ENCODE assay signal across 14 cellular contexts in genomic region chr9:121720992-121721350, GRCh38.
DNase-seq lines count a peak whose midpoint lies in the region; ATAC-seq, FAIRE-seq and TF ChIP-seq lines count a peak whose summit lies in the region.
"Had no signal": no experiment of that assay in that cellular context is flagged by ENCODE, and none has a peak within 500 bp of the region (broad histone marks: within the 10 kb centered on the region; RNA-seq: fewer than 3 reads in every experiment).

No MANE protein-coding gene starts in this region.

- H4K20me1 ChIP-seq in OCI-LY7 (ENCODE audit: insufficient read depth, low read length), result no peaks in the 10 kb centered on the region

- H3K79me2 ChIP-seq in OCI-LY7 (ENCODE audit: insufficient read depth, low read depth, low read length), result no peaks in the 10 kb centered on the region

- ATAC-seq in pancreas, result peak in 3 of 4 donors; percentile 8 to 26 (median 25)
- no peak for ATAC-seq in HG03469 (IDR thresholded peaks at IDR 0.05; ENCODE audit: unreplicated experiment)
- ATAC-seq in naive thymus-derived CD8-positive, alpha-beta T cell, result no peak
- ATAC-seq: activated CD8-positive, alpha-beta T cell treated with anti-CD3 and anti-CD28 coated beads for 36 hours; natural killer cell treated with Interleukin-12 subunit alpha and Interleukin-12 subunit beta and Interleukin-15 and Interleukin-18, amount 100 ng/mL, for 72 hours had no signal

- no peak overlapping the region for H2AFZ ChIP-seq in OCI-LY7 (ENCODE audit: low read length)

- H3K27ac ChIP-seq in OCI-LY7 (ENCODE audit: low read depth, low read length, poor library complexity, severe bottlenecking) (no peak overlapping the region), pancreas (peak overlapping the region; percentile 52 to 84 (median 73))
- H3K27ac ChIP-seq: SJSA1 had no signal

- no peaks in the 10 kb centered on the region for H3K36me3 Mint-ChIP-seq in naive thymus-derived CD8-positive, alpha-beta T cell
- H3K36me3 Mint-ChIP-seq: natural killer cell treated with Interleukin-12 subunit alpha and Interleukin-12 subunit beta and Interleukin-15 and Interleukin-18, amount 100 ng/mL, for 72 hours had no signal

- H3K9me2 ChIP-seq in OCI-LY7 (ENCODE audit: insufficient read depth, low read length), result no peaks in the 10 kb centered on the region

- no peak for FAIRE-seq in pancreas (lab: Jason Lieb, UNC)
- FAIRE-seq: H54 had no signal

- H3K4me1 Mint-ChIP-seq in naive thymus-derived CD8-positive, alpha-beta T cell, result peaks cover 0 to 2% (median 0%) of the 10 kb centered on the region in 4 donors

- POLR2A ChIA-PET in OCI-LY7 (lab: Charles Lee), result no interaction called here
- POLR2A ChIA-PET in naive thymus-derived CD8-positive, alpha-beta T cell (lab: Charles Lee), result no interaction called here

- CTCF ChIA-PET in OCI-LY7 (lab: Charles Lee; ENCODE audit: unreplicated experiment), result no interaction called here

- no peak overlapping the region for H3K4me2 ChIP-seq in OCI-LY7 (ENCODE audit: low read length)

- H3K27me3 ChIP-seq in pancreas, result no peaks in the 10 kb centered on the region
- H3K27me3 ChIP-seq: SJSA1 had no signal

- H3K9me3 ChIP-seq in OCI-LY7 (ENCODE audit: low read length) (no peaks in the 10 kb centered on the region), pancreas (no peaks in the 10 kb centered on the region)
- H3K9me3 ChIP-seq: SJSA1 had no signal

- 38 to 69% methylated on average over 2 of the region's 2 CpGs for WGBS in pancreas, 2 donors

- peaks cover 0 to 7% (median 0%) of the 10 kb centered on the region in 5 donors for H3K27me3 Mint-ChIP-seq in naive thymus-derived CD8-positive, alpha-beta T cell
- H3K27me3 Mint-ChIP-seq: activated CD8-positive, alpha-beta T cell treated with anti-CD3 and anti-CD28 coated beads for 36 hours had no signal

- no peaks in the 10 kb centered on the region for H3K36me3 ChIP-seq in OCI-LY7 (ENCODE audit: insufficient read depth, low read length)
- no peaks in the 10 kb centered on the region for H3K36me3 ChIP-seq in pancreas
- H3K36me3 ChIP-seq: SJSA1 had no signal

- no TSS peak for BruUV-seq in OCI-LY7 (replicated peaks; lab: Mats Ljungman, UMichigan)

- no peak overlapping the region for H3K4me3 ChIP-seq in OCI-LY7 (ENCODE audit: low read depth, low read length, poor library complexity, severe bottlenecking)
- no peak overlapping the region for H3K4me3 ChIP-seq in epithelial cell of esophagus (ENCODE audit: low read length)
- H3K4me3 ChIP-seq in pancreas, result no peak overlapping the region
- H3K4me3 ChIP-seq: SJSA1 had no signal

- H3K4me1 ChIP-seq in OCI-LY7 (ENCODE audit: insufficient read depth, low read length, poor library complexity, severe bottlenecking), result peaks cover 17% of the 10 kb centered on the region
- H3K4me1 ChIP-seq in pancreas, result peaks cover 7 to 29% (median 25%) of the 10 kb centered on the region in 3 donors
- H3K4me1 ChIP-seq: SJSA1 had no signal

- no peaks in the 10 kb centered on the region for H3K9me3 Mint-ChIP-seq in naive thymus-derived CD8-positive, alpha-beta T cell
- H3K9me3 Mint-ChIP-seq: activated CD8-positive, alpha-beta T cell treated with anti-CD3 and anti-CD28 coated beads for 36 hours; natural killer cell treated with Interleukin-12 subunit alpha and Interleukin-12 subunit beta and Interleukin-15 and Interleukin-18, amount 100 ng/mL, for 72 hours had no signal

- intact Hi-C loops in OCI-LY7 (cut with micrococcal nuclease; ENCODE audit: unreplicated experiment), result no loop called here
- intact Hi-C loops in pancreas (cut with DNase I), result no loop called here

- peak overlapping the region in 1 of 10 donors; percentile 46 for H3K27ac Mint-ChIP-seq in naive thymus-derived CD8-positive, alpha-beta T cell
- H3K27ac Mint-ChIP-seq: activated CD8-positive, alpha-beta T cell treated with anti-CD3 and anti-CD28 coated beads for 36 hours; natural killer cell treated with Interleukin-12 subunit alpha and Interleukin-12 subunit beta and Interleukin-15 and Interleukin-18, amount 100 ng/mL, for 72 hours had no signal

- no peak overlapping the region for H3K4me3 Mint-ChIP-seq in naive thymus-derived CD8-positive, alpha-beta T cell
- H3K4me3 Mint-ChIP-seq: activated CD8-positive, alpha-beta T cell treated with anti-CD3 and anti-CD28 coated beads for 36 hours; natural killer cell treated with Interleukin-12 subunit alpha and Interleukin-12 subunit beta and Interleukin-15 and Interleukin-18, amount 100 ng/mL, for 72 hours had no signal

- DNase-seq in COR-L47 (lab: John Stamatoyannopoulos, UW) (peak; percentile 61), OCI-LY7 (ENCODE audit: low spot score) (peak; percentile 43), epithelial cell of esophagus (ENCODE audit: low read depth) (peak; percentile 37), pancreas (peak in 1 of 6 donors; percentile 4), foreskin melanocyte (no peak), RPMI8226 (no peak)
- DNase-seq in naive thymus-derived CD8-positive, alpha-beta T cell, result no peak
- DNase-seq: activated CD8-positive, alpha-beta T cell treated with anti-CD3 and anti-CD28 coated beads for 36 hours; amniotic stem cell; NCI-H1105 treated with DMSO at 0.1 percent for 48 hours had no signal

- TF ChIP-seq CTCF in OCI-LY7 (conservative IDR thresholded peaks at IDR 0.05; ENCODE audit: low read length), result peak; percentile 63
- peak; percentile 51 for TF ChIP-seq CTCF in epithelial cell of esophagus (IDR thresholded peaks at IDR 0.05; ENCODE audit: insufficient read depth, low read depth, low read length, missing control alignments)
- TF ChIP-seq CTCF in pancreas (IDR thresholded peaks at IDR 0.05), result no peak

Comparison
In these comparisons a context has a peak if more than half of its experiments do, and no peak if none do; other contexts are left out.
1. DNase-seq: peak in COR-L47 (single experiment), OCI-LY7 (single experiment) and epithelial cell of esophagus (single experiment); none in foreskin melanocyte (single experiment), naive thymus-derived CD8-positive, alpha-beta T cell (0 of 10) and RPMI8226 (single experiment).
2. CTCF ChIP-seq: peak in OCI-LY7 (single experiment) and epithelial cell of esophagus (single experiment); none in pancreas (0 of 4).
3. ATAC-seq: peak in pancreas (3 of 4); none in HG03469 (single experiment) and naive thymus-derived CD8-positive, alpha-beta T cell (0 of 2).